Comparison of ENCODE assay signal across 9 cellular contexts in genomic region chr10:3886666-3887251, GRCh38.
DNase-seq lines count a peak whose midpoint lies in the region; ATAC-seq and TF ChIP-seq lines count a peak whose summit lies in the region.
"Had no signal": no experiment of that assay in that cellular context is flagged by ENCODE, and none has a peak within 500 bp of the region (broad histone marks: within the 10 kb centered on the region; RNA-seq: fewer than 3 reads in every experiment).

No MANE protein-coding gene starts in this region.

- H3K4me1 ChIP-seq in heart right ventricle, result peaks cover 0 to 29% (median 25%) of the 10 kb centered on the region in 9 donors
- H3K4me1 ChIP-seq in skeletal muscle satellite cell (ENCODE audit: control insufficient read depth, insufficient read depth, low read length), result peaks cover 49% of the 10 kb centered on the region

- DNase-seq in heart right ventricle, result peak in 1 of 2 donors; percentile 55
- DNase-seq in NCI-H526 treated with DMSO at 0.1 percent for 48 hours (lab: John Stamatoyannopoulos, UW), result no peak

- H3K36me3 ChIP-seq in heart right ventricle, result no peaks in the 10 kb centered on the region
- no peaks in the 10 kb centered on the region for H3K36me3 ChIP-seq in skeletal muscle satellite cell (ENCODE audit: insufficient read depth, low read length)

- 18 to 20% methylated on average over 11 of the region's 11 CpGs for WGBS in heart right ventricle, 2 donors

- peak overlapping the region; percentile 68 for H3K4me2 ChIP-seq in skeletal muscle satellite cell (ENCODE audit: low read length)
- H3K4me2 ChIP-seq: KMS-11 had no signal

- H3K27ac ChIP-seq in VCaP, result peak overlapping the region; percentile 73
- H3K27ac ChIP-seq in heart right ventricle, result peak overlapping the region; percentile 62 to 86 (median 78)
- H3K27ac ChIP-seq: KMS-11 had no signal

- H3K4me3 ChIP-seq in heart right ventricle (peak overlapping the region in 5 of 10 donors; percentile 22 to 34 (median 23)), skeletal muscle satellite cell (ENCODE audit: low read length) (peak overlapping the region; percentile 24)

- H3K9ac ChIP-seq in skeletal muscle satellite cell (ENCODE audit: low read depth, low read length), result peak overlapping the region; percentile 89
- H3K9ac ChIP-seq: KMS-11 had no signal

- peak; percentile 57 for ATAC-seq in GM19438 (IDR thresholded peaks at IDR 0.05; ENCODE audit: low read depth, unreplicated experiment)
- peak; percentile 69 to 92 (median 88) for ATAC-seq in heart right ventricle
- ATAC-seq in HG03571 (IDR thresholded peaks at IDR 0.05; ENCODE audit: unreplicated experiment), result no peak
- no peak for ATAC-seq in GM19395 (IDR thresholded peaks at IDR 0.05; ENCODE audit: unreplicated experiment)
- no peak for ATAC-seq in GM21576 (IDR thresholded peaks at IDR 0.05; ENCODE audit: unreplicated experiment)

- no peaks in the 10 kb centered on the region for H3K9me3 ChIP-seq in heart right ventricle
- no peaks in the 10 kb centered on the region for H3K9me3 ChIP-seq in skeletal muscle satellite cell (replicated peaks; ENCODE audit: low read length)

- TF ChIP-seq CTCF in VCaP (conservative IDR thresholded peaks at IDR 0.05) (no peak), heart right ventricle (IDR thresholded peaks at IDR 0.05) (no peak)

- H3K27me3 ChIP-seq in heart right ventricle (no peaks in the 10 kb centered on the region), skeletal muscle satellite cell (ENCODE audit: control insufficient read depth, insufficient read depth, low read length) (no peaks in the 10 kb centered on the region)

- intact Hi-C loops in heart right ventricle (cut with DNase I), result loop anchor here in 3 of 10 donors (2.0 to 10.0 kb wide), 4 partner anchors 74 to 778 kb away; partner anchors contain the start of gene KLF6 (in 1 of the 3)

Comparison
In these comparisons a context has a peak if more than half of its experiments do, and no peak if none do; other contexts are left out.
1. ATAC-seq: peak in GM19438 (single experiment) and heart right ventricle (8 of 8); none in HG03571 (single experiment), GM19395 (single experiment) and GM21576 (single experiment).